8 cellular contexts compared by ENCODE assay signal in genomic region chr3:145094355-145094941, GRCh38.
DNase-seq lines count a peak whose midpoint lies in the region; ATAC-seq and TF ChIP-seq lines count a peak whose summit lies in the region.

No MANE protein-coding gene starts in this region.

- no peak overlapping the region for H3K4me3 ChIP-seq in kidney epithelial cell (ENCODE audit: low read depth, low read length)

- no peaks in the 10 kb centered on the region for H3K27me3 ChIP-seq in kidney epithelial cell (ENCODE audit: control insufficient read depth, insufficient read depth, low read length)

- no peaks in the 10 kb centered on the region for H3K27me3 Mint-ChIP-seq in activated CD8-positive, alpha-beta T cell treated with anti-CD3 and anti-CD28 coated beads, Interleukin-2, amount 10 ng/mL, durations not matched to agents 7 days and 5 days (ENCODE audit: low read depth)
- H3K27me3 Mint-ChIP-seq in activated naive CD4-positive, alpha-beta T cell treated with anti-CD3 and anti-CD28 coated beads, Interleukin-2, amount 10 ng/mL, durations not matched to agents 7 days and 5 days, result no peaks in the 10 kb centered on the region

- POLR2A ChIA-PET in activated CD8-positive, alpha-beta T cell treated with anti-CD3 and anti-CD28 coated beads, Interleukin-2, amount 10 ng/mL, durations not matched to agents 7 days and 5 days (lab: Charles Lee), result no interaction called here

- H3K27ac Mint-ChIP-seq in activated CD8-positive, alpha-beta T cell treated with anti-CD3 and anti-CD28 coated beads, Interleukin-2, amount 10 ng/mL, durations not matched to agents 7 days and 5 days, result no peak overlapping the region
- no peak overlapping the region for H3K27ac Mint-ChIP-seq in activated naive CD4-positive, alpha-beta T cell treated with anti-CD3 and anti-CD28 coated beads, Interleukin-2, amount 10 ng/mL, durations not matched to agents 7 days and 5 days

- no peaks in the 10 kb centered on the region for H3K36me3 Mint-ChIP-seq in activated CD8-positive, alpha-beta T cell treated with anti-CD3 and anti-CD28 coated beads, Interleukin-2, amount 10 ng/mL, durations not matched to agents 7 days and 5 days (ENCODE audit: low read depth)
- H3K36me3 Mint-ChIP-seq in activated naive CD4-positive, alpha-beta T cell treated with anti-CD3 and anti-CD28 coated beads, Interleukin-2, amount 10 ng/mL, durations not matched to agents 7 days and 5 days, result no peaks in the 10 kb centered on the region

- H3K36me3 ChIP-seq in kidney epithelial cell (ENCODE audit: control insufficient read depth, insufficient read depth, low read length), result no peaks in the 10 kb centered on the region

- no peak overlapping the region for H3K4me3 Mint-ChIP-seq in activated CD8-positive, alpha-beta T cell treated with anti-CD3 and anti-CD28 coated beads, Interleukin-2, amount 10 ng/mL, durations not matched to agents 7 days and 5 days
- no peak overlapping the region for H3K4me3 Mint-ChIP-seq in activated naive CD4-positive, alpha-beta T cell treated with anti-CD3 and anti-CD28 coated beads, Interleukin-2, amount 10 ng/mL, durations not matched to agents 7 days and 5 days

- TF ChIP-seq CTCF in kidney epithelial cell (IDR thresholded peaks at IDR 0.05; ENCODE audit: insufficient read depth, low read length, poor library complexity, severe bottlenecking), result no peak

- DNase-seq in D341Med (ENCODE audit: low spot score) (peak; percentile 53), SKM-1 (lab: John Stamatoyannopoulos, UW; ENCODE audit: unreplicated experiment) (peak; percentile 57), kidney epithelial cell (ENCODE audit: low read depth) (peak; percentile 43), NCI-H2029 (lab: John Stamatoyannopoulos, UW) (no peak)
- no peak for DNase-seq in activated CD8-positive, alpha-beta T cell treated with anti-CD3 and anti-CD28 coated beads, Interleukin-2, amount 10 ng/mL, durations not matched to agents 7 days and 5 days
- DNase-seq in activated naive CD4-positive, alpha-beta T cell treated with anti-CD3 and anti-CD28 coated beads, Interleukin-2, amount 10 ng/mL, durations not matched to agents 7 days and 5 days, result no peak

- no peaks in the 10 kb centered on the region for H3K4me1 Mint-ChIP-seq in activated CD8-positive, alpha-beta T cell treated with anti-CD3 and anti-CD28 coated beads, Interleukin-2, amount 10 ng/mL, durations not matched to agents 7 days and 5 days (ENCODE audit: low read depth)
- H3K4me1 Mint-ChIP-seq in activated naive CD4-positive, alpha-beta T cell treated with anti-CD3 and anti-CD28 coated beads, Interleukin-2, amount 10 ng/mL, durations not matched to agents 7 days and 5 days, result no peaks in the 10 kb centered on the region

- ATAC-seq in GM19463 (IDR thresholded peaks at IDR 0.05; ENCODE audit: unreplicated experiment) (peak; percentile 85), HG03439 (IDR thresholded peaks at IDR 0.05; ENCODE audit: unreplicated experiment) (peak; percentile 90)
- no peak for ATAC-seq in activated CD8-positive, alpha-beta T cell treated with anti-CD3 and anti-CD28 coated beads, Interleukin-2, amount 10 ng/mL, durations not matched to agents 7 days and 5 days

- CTCF ChIA-PET in activated CD8-positive, alpha-beta T cell treated with anti-CD3 and anti-CD28 coated beads, Interleukin-2, amount 10 ng/mL, durations not matched to agents 7 days and 5 days (lab: Charles Lee), result no interaction called here
- CTCF ChIA-PET in activated naive CD4-positive, alpha-beta T cell treated with anti-CD3 and anti-CD28 coated beads, Interleukin-2, amount 10 ng/mL, durations not matched to agents 7 days and 5 days (lab: Charles Lee), result no interaction called here

- H3K9me3 Mint-ChIP-seq in activated CD8-positive, alpha-beta T cell treated with anti-CD3 and anti-CD28 coated beads, Interleukin-2, amount 10 ng/mL, durations not matched to agents 7 days and 5 days (ENCODE audit: insufficient read depth), result no peaks in the 10 kb centered on the region
- no peaks in the 10 kb centered on the region for H3K9me3 Mint-ChIP-seq in activated naive CD4-positive, alpha-beta T cell treated with anti-CD3 and anti-CD28 coated beads, Interleukin-2, amount 10 ng/mL, durations not matched to agents 7 days and 5 days

Comparison
In these comparisons a context has a peak if more than half of its experiments do, and no peak if none do; other contexts are left out.
1. DNase-seq: peak in D341Med (single experiment), SKM-1 (single experiment) and kidney epithelial cell (single experiment); none in activated CD8-positive, alpha-beta T cell treated with anti-CD3 and anti-CD28 coated beads, Interleukin-2, amount 10 ng/mL, durations not matched to agents 7 days and 5 days (single experiment), activated naive CD4-positive, alpha-beta T cell treated with anti-CD3 and anti-CD28 coated beads, Interleukin-2, amount 10 ng/mL, durations not matched to agents 7 days and 5 days (single experiment) and NCI-H2029 (single experiment).